ENCODE assay signal across 22 cellular contexts in genomic region chr17:19540706-19541370, GRCh38.
"Had no signal": no experiment of that assay in that cellular context is flagged by ENCODE, and none has a peak within 500 bp of the region (broad histone marks: within the 10 kb centered on the region; RNA-seq: fewer than 3 reads in every experiment).

No MANE protein-coding gene starts in this region.

- H3K9me3 ChIP-seq: colonic mucosa, esophagus squamous epithelium, pancreas, spleen, thoracic aorta, tibial nerve, upper lobe of left lung had no signal

- H3K36me3 ChIP-seq: colonic mucosa, esophagus squamous epithelium, pancreas, spleen, thoracic aorta, tibial nerve, upper lobe of left lung had no signal

- DNase-seq: central memory CD4-positive, alpha-beta T cell; colonic mucosa; dermis blood vessel endothelial cell; effector memory CD4-positive, alpha-beta T cell; erythroblast; esophagus squamous epithelium; head of caudate nucleus; mesenchymal stem cell; midbrain; naive thymus-derived CD4-positive, alpha-beta T cell; occipital lobe; pancreas; spleen; stimulated activated CD4-positive, alpha-beta T cell treated with anti-CD3 and anti-CD28 coated beads, Interleukin-4, amount 100 ng/mL, for 4 hours; stimulated activated naive CD8-positive, alpha-beta T cell treated with anti-CD3 and anti-CD28 coated beads, Interleukin-15, Interleukin-2, amounts not matched to agents 100 U/mL and 50 U/mL, for 24 hours; upper lobe of left lung had no signal

- H3K4me1 ChIP-seq: colonic mucosa, pancreas, tibial nerve had no signal

- H3K36me3 Mint-ChIP-seq: naive thymus-derived CD4-positive, alpha-beta T cell; stimulated activated memory B cell treated with anti-CD40 and anti-IgM and Interleukin-4, amounts not matched to agents 10 μg/mL and 1 μg/mL and 100 μg/mL, for 72 hours had no signal

- ATAC-seq: naive thymus-derived CD4-positive, alpha-beta T cell; pancreas; stimulated activated memory B cell treated with anti-CD40 and anti-IgM and Interleukin-4, amounts not matched to agents 10 μg/mL and 1 μg/mL and 100 μg/mL, for 72 hours; stimulated activated naive CD8-positive, alpha-beta T cell treated with anti-CD3 and anti-CD28 coated beads, Interleukin-15, Interleukin-2, amounts not matched to agents 100 U/mL and 50 U/mL, for 24 hours had no signal

- H3K27ac ChIP-seq: colonic mucosa, esophagus squamous epithelium, pancreas, skin epidermis, spleen, thoracic aorta, tibial nerve, upper lobe of left lung had no signal

- H3K27me3 ChIP-seq: colonic mucosa, pancreas, upper lobe of left lung had no signal

- H3K27ac Mint-ChIP-seq: naive thymus-derived CD4-positive, alpha-beta T cell; progenitor cell of endocrine pancreas; stimulated activated memory B cell treated with anti-CD40 and anti-IgM and Interleukin-4, amounts not matched to agents 10 μg/mL and 1 μg/mL and 100 μg/mL, for 72 hours had no signal

- H3K4me3 Mint-ChIP-seq: naive thymus-derived CD4-positive, alpha-beta T cell; nephron; stimulated activated memory B cell treated with anti-CD40 and anti-IgM and Interleukin-4, amounts not matched to agents 10 μg/mL and 1 μg/mL and 100 μg/mL, for 72 hours had no signal

- H3K4me1 Mint-ChIP-seq: naive thymus-derived CD4-positive, alpha-beta T cell had no signal

- H3K4me3 ChIP-seq: colonic mucosa, esophagus squamous epithelium, pancreas, skin epidermis, spleen, thoracic aorta, tibial nerve, upper lobe of left lung had no signal

- H3K9me3 Mint-ChIP-seq: naive thymus-derived CD4-positive, alpha-beta T cell; nephron; stimulated activated memory B cell treated with anti-CD40 and anti-IgM and Interleukin-4, amounts not matched to agents 10 μg/mL and 1 μg/mL and 100 μg/mL, for 72 hours had no signal
